Comparison of ENCODE assay signal across 10 cellular contexts in the genomic region with DNA sequence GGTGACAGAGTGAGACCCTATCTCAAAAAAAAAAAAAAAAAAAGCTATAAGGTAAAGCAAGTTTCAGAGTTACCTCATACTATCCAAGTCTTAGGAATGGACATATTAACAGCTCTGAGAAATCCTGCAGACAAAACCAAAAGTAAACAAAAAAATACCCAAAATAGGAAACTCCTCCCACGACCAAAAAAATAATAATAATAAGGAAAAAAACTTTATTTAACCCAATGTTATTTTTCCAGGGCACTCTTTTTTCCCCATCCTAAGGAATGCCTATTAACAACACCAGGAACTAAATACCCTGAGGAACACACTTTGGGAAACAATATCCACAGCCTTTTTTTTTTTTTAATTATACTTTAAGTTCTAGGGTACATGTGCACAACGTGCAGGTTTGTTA.
"Had no signal": no experiment of that assay in that cellular context is flagged by ENCODE, and none has a peak within 500 bp of the region (broad histone marks: within the 10 kb centered on the region; RNA-seq: fewer than 3 reads in every experiment).

No MANE protein-coding gene starts in this region.

- H3K4me3 ChIP-seq: GM23338 had no signal

- DNase-seq: H9, HCEC 1CT, HFFc6, Karpas-422 had no signal

- FAIRE-seq: H1, H54, HepG2 had no signal

- H2AFZ ChIP-seq: GM23338 had no signal

- ATAC-seq: GM23338, HepG2 had no signal

- H3K9ac ChIP-seq: KMS-11 had no signal

- H3K4me2 ChIP-seq: KMS-11 had no signal

- H3K27ac ChIP-seq: HL-60, KMS-11 had no signal
